ENCODE assay signal across 3 cellular contexts in the genomic region with DNA sequence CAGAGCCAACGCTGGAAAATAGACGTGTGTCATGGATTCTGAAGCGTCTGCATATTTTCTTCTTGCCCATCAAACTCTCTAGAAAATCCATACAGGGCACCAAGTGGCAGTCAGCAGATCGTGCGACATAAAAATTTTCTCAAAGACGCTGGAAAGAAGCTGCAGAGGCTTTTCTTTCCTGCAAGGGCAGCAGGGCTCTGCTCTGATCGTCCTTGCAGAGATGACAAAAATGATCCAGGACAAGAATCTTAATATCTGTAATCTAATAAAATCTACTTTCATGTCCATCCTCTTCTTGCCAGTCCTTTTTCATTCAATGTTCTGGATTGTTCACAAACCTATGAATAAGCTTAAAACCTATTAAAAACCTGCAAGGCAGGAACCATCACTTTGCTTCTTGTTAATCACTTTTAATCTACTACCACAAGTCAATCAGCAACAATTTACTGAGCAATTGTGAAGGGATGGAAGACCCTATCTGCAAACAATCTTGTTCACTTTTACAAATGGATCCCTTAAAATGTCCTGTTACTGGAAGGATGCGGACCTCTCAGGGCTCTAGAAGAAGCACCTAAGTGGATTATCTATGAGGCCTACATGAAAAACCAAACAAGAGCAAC.
TF ChIP-seq lines count a peak whose summit lies in the region.

No MANE protein-coding gene starts in this region.

TF ChIP-seq in GM23338, 12 proteins besides CTCF, POLR2A, EP300 and RAD21 (continues in another document):
- TF ChIP-seq, protein P1, sequence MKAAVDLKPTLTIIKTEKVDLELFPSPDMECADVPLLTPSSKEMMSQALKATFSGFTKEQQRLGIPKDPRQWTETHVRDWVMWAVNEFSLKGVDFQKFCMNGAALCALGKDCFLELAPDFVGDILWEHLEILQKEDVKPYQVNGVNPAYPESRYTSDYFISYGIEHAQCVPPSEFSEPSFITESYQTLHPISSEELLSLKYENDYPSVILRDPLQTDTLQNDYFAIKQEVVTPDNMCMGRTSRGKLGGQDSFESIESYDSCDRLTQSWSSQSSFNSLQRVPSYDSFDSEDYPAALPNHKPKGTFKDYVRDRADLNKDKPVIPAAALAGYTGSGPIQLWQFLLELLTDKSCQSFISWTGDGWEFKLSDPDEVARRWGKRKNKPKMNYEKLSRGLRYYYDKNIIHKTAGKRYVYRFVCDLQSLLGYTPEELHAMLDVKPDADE (IDR thresholded peaks at IDR 0.05) = no peak
- TF ChIP-seq CREB1 (CRISPR knock-in tag; IDR thresholded peaks at IDR 0.05; ENCODE audit: low read depth) (no peak), EZH2 (IDR thresholded peaks at IDR 0.05; ENCODE audit: low read depth, unreplicated experiment) (no peak), POLR2AphosphoS5 (IDR thresholded peaks at IDR 0.05; ENCODE audit: low read depth) (no peak)

TF ChIP-seq in WTC11, 78 proteins besides CTCF, POLR2A, EP300 and RAD21:
- TF ChIP-seq SMAD4 (CRISPR knock-in tag; IDR thresholded peaks at IDR 0.05) = no peak
- TF ChIP-seq FOXJ3 (CRISPR knock-in tag; IDR thresholded peaks at IDR 0.05; ENCODE audit: borderline replicate concordance) = no peak
- no peak for TF ChIP-seq NR3C1 (CRISPR knock-in tag; conservative IDR thresholded peaks at IDR 0.05; ENCODE audit: low read depth)
- TF ChIP-seq E2F5 (CRISPR knock-in tag; IDR thresholded peaks at IDR 0.05) = no peak
- no peak for TF ChIP-seq MXD4 (CRISPR knock-in tag; IDR thresholded peaks at IDR 0.05; ENCODE audit: borderline replicate concordance)
- no peak for TF ChIP-seq USF1 (CRISPR knock-in tag; IDR thresholded peaks at IDR 0.05)
- TF ChIP-seq, protein P2, sequence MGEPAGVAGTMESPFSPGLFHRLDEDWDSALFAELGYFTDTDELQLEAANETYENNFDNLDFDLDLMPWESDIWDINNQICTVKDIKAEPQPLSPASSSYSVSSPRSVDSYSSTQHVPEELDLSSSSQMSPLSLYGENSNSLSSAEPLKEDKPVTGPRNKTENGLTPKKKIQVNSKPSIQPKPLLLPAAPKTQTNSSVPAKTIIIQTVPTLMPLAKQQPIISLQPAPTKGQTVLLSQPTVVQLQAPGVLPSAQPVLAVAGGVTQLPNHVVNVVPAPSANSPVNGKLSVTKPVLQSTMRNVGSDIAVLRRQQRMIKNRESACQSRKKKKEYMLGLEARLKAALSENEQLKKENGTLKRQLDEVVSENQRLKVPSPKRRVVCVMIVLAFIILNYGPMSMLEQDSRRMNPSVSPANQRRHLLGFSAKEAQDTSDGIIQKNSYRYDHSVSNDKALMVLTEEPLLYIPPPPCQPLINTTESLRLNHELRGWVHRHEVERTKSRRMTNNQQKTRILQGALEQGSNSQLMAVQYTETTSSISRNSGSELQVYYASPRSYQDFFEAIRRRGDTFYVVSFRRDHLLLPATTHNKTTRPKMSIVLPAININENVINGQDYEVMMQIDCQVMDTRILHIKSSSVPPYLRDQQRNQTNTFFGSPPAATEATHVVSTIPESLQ (CRISPR knock-in tag; IDR thresholded peaks at IDR 0.05) = no peak

TF ChIP-seq in HEK293T, 16 proteins besides CTCF, POLR2A, EP300 and RAD21:
- no peak for TF ChIP-seq FOXK2 (IDR thresholded peaks at IDR 0.05)
- TF ChIP-seq L3MBTL2 (conservative IDR thresholded peaks at IDR 0.05) = no peak
- TF ChIP-seq ARNT (IDR thresholded peaks at IDR 0.05) = no peak
- no peak for TF ChIP-seq ZNF384 (IDR thresholded peaks at IDR 0.05)
- TF ChIP-seq LEF1 (IDR thresholded peaks at IDR 0.05; ENCODE audit: borderline replicate concordance) = no peak
- TF ChIP-seq BHLHE40 (IDR thresholded peaks at IDR 0.05; ENCODE audit: borderline replicate concordance) = no peak
- no peak for TF ChIP-seq SUZ12 (IDR thresholded peaks at IDR 0.05)
TF ChIP-seq in HEK293T: peak in this region for 0.
